ENCODE assay signal across 12 cellular contexts in genomic region chr6:50936277-50936681, GRCh38.
A peak's percentile ranks its signal among the peaks of the same experiment; 100 is the strongest.
DNase-seq lines count a peak whose midpoint lies in the region; TF ChIP-seq lines count a peak whose summit lies in the region.
"Had no signal": no experiment of that assay in that cellular context is flagged by ENCODE, and none has a peak within 500 bp of the region (broad histone marks: within the 10 kb centered on the region; RNA-seq: fewer than 3 reads in every experiment).

No MANE protein-coding gene starts in this region.

- no peaks in the 10 kb centered on the region for H3K36me3 ChIP-seq in neutrophil
- H3K36me3 ChIP-seq in HAP-1 (replicated peaks) = no peaks in the 10 kb centered on the region
- H3K36me3 ChIP-seq in brain microvascular endothelial cell (replicated peaks) = no peaks in the 10 kb centered on the region
- H3K36me3 ChIP-seq: upper lobe of left lung had no signal

- H3K4me3 ChIP-seq in choroid plexus epithelial cell (ENCODE audit: low read depth, low read length) (no peak overlapping the region), neutrophil (ENCODE audit: low read depth in 1 of 2, low read length in 1 of 2) (peak overlapping the region in 1 of 2 experiments; percentile 16), HAP-1 (no peak overlapping the region), brain microvascular endothelial cell (ENCODE audit: low read depth, low read length) (no peak overlapping the region)
- H3K4me3 ChIP-seq: upper lobe of left lung had no signal

- H3K4me1 ChIP-seq in neutrophil (ENCODE audit: control insufficient read depth in 1 of 2, insufficient read depth in 1 of 2, low read depth in 1 of 2, low read length in 1 of 2) (peaks cover 16 to 19% of the 10 kb centered on the region in 2 experiments), HAP-1 (no peaks in the 10 kb centered on the region)
- H3K4me1 ChIP-seq: upper lobe of left lung had no signal

- in situ Hi-C loops in HAP-1 (cut with MboI; ENCODE audit: low sequenced_read_pairs) = no loop called here
- in situ Hi-C loops in brain microvascular endothelial cell (cut with HindIII; ENCODE audit: low pct_ligation_motif_present, low sequenced_read_pairs) = no loop called here

- DNase-seq in COR-L47 (lab: John Stamatoyannopoulos, UW) (peak; percentile 83), NCI-H748 (lab: John Stamatoyannopoulos, UW; ENCODE audit: unreplicated experiment) (peak; percentile 84), choroid plexus epithelial cell (ENCODE audit: low read depth) (peak; percentile 19), HAP-1 (ENCODE audit: low spot score in 2 of 2) (no peak), ecto neural progenitor cell (ENCODE audit: low spot score) (no peak), brain microvascular endothelial cell (no peak)
- no peak for DNase-seq in activated naive CD4-positive, alpha-beta T cell treated with anti-CD3 and anti-CD28 coated beads, Interleukin-2, amount 50 U/mL, for 16 hours
- DNase-seq: activated CD4-positive, alpha-beta T cell treated with anti-CD3 and anti-CD28 coated beads, Interleukin-2, amount 50 U/mL, for 4 hours; foreskin fibroblast; stimulated activated CD4-positive, alpha-beta T cell treated with anti-CD3 and anti-CD28 coated beads, Interleukin-2, amount 100 ng/mL, for 24 hours; upper lobe of left lung had no signal

- H3K27ac ChIP-seq in neutrophil (peak overlapping the region; percentile 70), brain microvascular endothelial cell (no peak overlapping the region)
- H3K27ac ChIP-seq: upper lobe of left lung had no signal

- H3K27me3 ChIP-seq in neutrophil = no peaks in the 10 kb centered on the region
- no peaks in the 10 kb centered on the region for H3K27me3 ChIP-seq in HAP-1 (ENCODE audit: low read depth)
- no peaks in the 10 kb centered on the region for H3K27me3 ChIP-seq in brain microvascular endothelial cell (replicated peaks)
- H3K27me3 ChIP-seq: upper lobe of left lung had no signal

- no peaks in the 10 kb centered on the region for H3K9me3 ChIP-seq in neutrophil
- no peaks in the 10 kb centered on the region for H3K9me3 ChIP-seq in HAP-1
- H3K9me3 ChIP-seq: upper lobe of left lung had no signal

- TF ChIP-seq CTCF in choroid plexus epithelial cell (conservative IDR thresholded peaks at IDR 0.05; ENCODE audit: low read depth, low read length) (no peak), neutrophil (IDR thresholded peaks at IDR 0.05) (no peak), brain microvascular endothelial cell (IDR thresholded peaks at IDR 0.05; ENCODE audit: low read depth, low read length, missing control alignments) (no peak)

Comparison
In these comparisons a context has a peak if more than half of its experiments do, and no peak if none do; other contexts are left out.
1. DNase-seq: peak in COR-L47 (single experiment), NCI-H748 (single experiment) and choroid plexus epithelial cell (single experiment); none in HAP-1 (0 of 2), ecto neural progenitor cell (single experiment), activated naive CD4-positive, alpha-beta T cell treated with anti-CD3 and anti-CD28 coated beads, Interleukin-2, amount 50 U/mL, for 16 hours (single experiment) and brain microvascular endothelial cell (single experiment).